In genomic region chr17:14331982-14332298, GRCh38 we compare ENCODE assay signal across 23 cellular contexts. TPM values are rescaled to one million over a fixed set of nuclear protein-coding genes. Genes with fewer than 3 reads are reported as not detected.
DNase-seq lines count a peak whose midpoint lies in the region; ATAC-seq and TF ChIP-seq lines count a peak whose summit lies in the region.
"Had no signal": no experiment of that assay in that cellular context is flagged by ENCODE, and none has a peak within 500 bp of the region (broad histone marks: within the 10 kb centered on the region; RNA-seq: fewer than 3 reads in every experiment).

No MANE protein-coding gene starts in this region.

- no peaks in the 10 kb centered on the region for H3K27me3 Mint-ChIP-seq in CD8-positive, alpha-beta memory T cell
- no peaks in the 10 kb centered on the region for H3K27me3 Mint-ChIP-seq in neural crest cell (ENCODE audit: low read depth)
- H3K27me3 Mint-ChIP-seq: activated CD8-positive, alpha-beta T cell treated with anti-CD3 and anti-CD28 coated beads for 36 hours; central memory CD8-positive, alpha-beta T cell; stimulated activated naive CD8-positive, alpha-beta T cell treated with anti-CD3 and anti-CD28 coated beads, Interleukin-15, Interleukin-2, amounts not matched to agents 100 ng/mL and 50 ng/mL, for 24 hours had no signal

- H3K36me3 Mint-ChIP-seq in CD8-positive, alpha-beta memory T cell: peaks cover 0 to 6% (median 2%) of the 10 kb centered on the region in 3 donors
- H3K36me3 Mint-ChIP-seq in neural crest cell (ENCODE audit: low read depth): peaks cover 6% of the 10 kb centered on the region

- POLR2A ChIA-PET in CD8-positive, alpha-beta memory T cell (lab: Charles Lee): no interaction called here

- H3K36me3 ChIP-seq in CD8-positive, alpha-beta memory T cell (ENCODE audit: insufficient read depth, low read length): no peaks in the 10 kb centered on the region
- peaks cover 15% of the 10 kb centered on the region for H3K36me3 ChIP-seq in WERI-Rb-1
- H3K36me3 ChIP-seq in iPS-20b (ENCODE audit: insufficient read depth, low read depth, low read length): no peaks in the 10 kb centered on the region
- H3K36me3 ChIP-seq: gastroesophageal sphincter, HAP-1 had no signal

- H3K9me3 ChIP-seq in CD8-positive, alpha-beta memory T cell (ENCODE audit: low read length): no peaks in the 10 kb centered on the region
- H3K9me3 ChIP-seq in WERI-Rb-1 (ENCODE audit: severe bottlenecking) (no peaks in the 10 kb centered on the region), iPS-20b (ENCODE audit: insufficient read depth, low read depth, low read length) (no peaks in the 10 kb centered on the region)
- H3K9me3 ChIP-seq: gastroesophageal sphincter, HAP-1 had no signal

- no peak for DNase-seq in CD8-positive, alpha-beta memory T cell
- DNase-seq in WERI-Rb-1 (no peak), neural crest cell (ENCODE audit: low read depth, low spot score) (no peak), NCI-H748 (lab: John Stamatoyannopoulos, UW; ENCODE audit: unreplicated experiment) (no peak)
- no peak for DNase-seq in stimulated activated CD4-positive, alpha-beta T cell treated with anti-CD3 and anti-CD28 coated beads, Interleukin-4, amount 100 ng/mL, for 24 hours
- DNase-seq: activated CD8-positive, alpha-beta T cell treated with anti-CD3 and anti-CD28 coated beads for 36 hours; Calu3; DMS79 treated with DMSO at 0.1 percent for 48 hours; left ventricle myocardium superior; NCI-H1105 treated with DMSO at 0.1 percent for 48 hours; NCI-H2029; NCI-H345; NCI-H774; nucleus accumbens had no signal

- H3K27ac Mint-ChIP-seq in CD8-positive, alpha-beta memory T cell: peak overlapping the region in 1 of 8 donors; percentile 14
- H3K27ac Mint-ChIP-seq in neural crest cell (ENCODE audit: unreplicated experiment): peak overlapping the region; percentile 53
- H3K27ac Mint-ChIP-seq: stimulated activated naive CD8-positive, alpha-beta T cell treated with anti-CD3 and anti-CD28 coated beads, Interleukin-15, Interleukin-2, amounts not matched to agents 100 ng/mL and 50 ng/mL, for 24 hours had no signal

- H3K4me1 Mint-ChIP-seq in CD8-positive, alpha-beta memory T cell: peaks cover 79 to 96% (median 94%) of the 10 kb centered on the region in 3 donors
- peaks cover 88% of the 10 kb centered on the region for H3K4me1 Mint-ChIP-seq in neural crest cell

- H3K9me3 Mint-ChIP-seq in CD8-positive, alpha-beta memory T cell: no peaks in the 10 kb centered on the region
- peaks cover 2% of the 10 kb centered on the region for H3K9me3 Mint-ChIP-seq in neural crest cell
- H3K9me3 Mint-ChIP-seq: activated CD8-positive, alpha-beta T cell treated with anti-CD3 and anti-CD28 coated beads for 36 hours; central memory CD8-positive, alpha-beta T cell; stimulated activated naive CD8-positive, alpha-beta T cell treated with anti-CD3 and anti-CD28 coated beads, Interleukin-15, Interleukin-2, amounts not matched to agents 100 ng/mL and 50 ng/mL, for 24 hours had no signal

- peak overlapping the region; percentile 4 for H3K27ac ChIP-seq in CD8-positive, alpha-beta memory T cell (ENCODE audit: low read depth, low read length)
- H3K27ac ChIP-seq in WERI-Rb-1: peak overlapping the region; percentile 7
- H3K27ac ChIP-seq in iPS-20b (ENCODE audit: low read length): peak overlapping the region; percentile 8
- H3K27ac ChIP-seq: gastroesophageal sphincter, hepatocyte, RWPE1 had no signal

- CTCF ChIA-PET in CD8-positive, alpha-beta memory T cell (lab: Charles Lee): no interaction called here

- H3K4me3 ChIP-seq in CD8-positive, alpha-beta memory T cell (ENCODE audit: low read length): no peak overlapping the region
- H3K4me3 ChIP-seq in WERI-Rb-1 (ENCODE audit: low read depth, low read length): no peak overlapping the region
- peak overlapping the region; percentile 52; the same call in 1 of the 2 replicates for H3K4me3 ChIP-seq in iPS-20b (ENCODE audit: low read length)
- H3K4me3 ChIP-seq: gastroesophageal sphincter, HAP-1, hepatocyte had no signal

- H3K9ac ChIP-seq in iPS-20b (ENCODE audit: low read depth, low read length): peak overlapping the region; percentile 17; the same call in 1 of the 2 replicates

- H3K4me1 ChIP-seq in CD8-positive, alpha-beta memory T cell (ENCODE audit: insufficient read depth, low read length): peaks cover 71% of the 10 kb centered on the region
- peaks cover 42% of the 10 kb centered on the region; the same call in 1 of the 2 replicates for H3K4me1 ChIP-seq in iPS-20b (ENCODE audit: insufficient read depth, low read length)
- H3K4me1 ChIP-seq: HAP-1 had no signal

- TF ChIP-seq CTCF in WERI-Rb-1 (IDR thresholded peaks at IDR 0.05; ENCODE audit: low read depth, low read length) (no peak), neural crest cell (conservative IDR thresholded peaks at IDR 0.05) (no peak)

- H3K27me3 ChIP-seq in CD8-positive, alpha-beta memory T cell (ENCODE audit: insufficient read depth, low read length, poor library complexity, severe bottlenecking): no peaks in the 10 kb centered on the region
- H3K27me3 ChIP-seq in WERI-Rb-1 (ENCODE audit: insufficient read depth, low read depth, severe bottlenecking) (no peaks in the 10 kb centered on the region), iPS-20b (ENCODE audit: insufficient read depth, low read length) (peaks cover 7% of the 10 kb centered on the region; the same call in 1 of the 2 replicates)
- H3K27me3 ChIP-seq: gastroesophageal sphincter had no signal

- no peak overlapping the region for H3K4me3 Mint-ChIP-seq in CD8-positive, alpha-beta memory T cell
- H3K4me3 Mint-ChIP-seq in neural crest cell: peak overlapping the region; percentile 77
- H3K4me3 Mint-ChIP-seq: activated CD8-positive, alpha-beta T cell treated with anti-CD3 and anti-CD28 coated beads for 36 hours; central memory CD8-positive, alpha-beta T cell; stimulated activated naive CD8-positive, alpha-beta T cell treated with anti-CD3 and anti-CD28 coated beads, Interleukin-15, Interleukin-2, amounts not matched to agents 100 ng/mL and 50 ng/mL, for 24 hours had no signal

- no peak for ATAC-seq in GM19023 (IDR thresholded peaks at IDR 0.05; ENCODE audit: unreplicated experiment)
- ATAC-seq: activated CD8-positive, alpha-beta T cell treated with anti-CD3 and anti-CD28 coated beads for 36 hours; gastroesophageal sphincter; left ventricle myocardium superior had no signal

RNA-seq across cellular contexts. Expression of gene HS3ST3B1, which starts 31.1 kb away (rescaled TPM):
- 1 to 10 TPM; 5.5 to 6.0 TPM for total RNA-seq in CD8-positive, alpha-beta memory T cell
- 11.0 TPM for polyA plus RNA-seq in CD8-positive, alpha-beta memory T cell
- total RNA-seq in neural crest cell: 57.0 and 58.3 TPM in 2 replicates
- total RNA-seq: endothelial cell of umbilical vein had no signal
- polyA plus RNA-seq: endothelial cell of umbilical vein had no signal
